ENCODE assay signal across 14 cellular contexts in genomic region chr7:119377-120163, GRCh38.
A peak's percentile ranks its signal among the peaks of the same experiment; 100 is the strongest.
DNase-seq lines count a peak whose midpoint lies in the region; ATAC-seq and TF ChIP-seq lines count a peak whose summit lies in the region.
"Had no signal": no experiment of that assay in that cellular context is flagged by ENCODE, and none has a peak within 500 bp of the region (broad histone marks: within the 10 kb centered on the region; RNA-seq: fewer than 3 reads in every experiment).

No MANE protein-coding gene starts in this region.

- peaks cover 2% of the 10 kb centered on the region for H3K9me3 Mint-ChIP-seq in osteocyte (ENCODE audit: unreplicated experiment)

- peaks cover 50 to 96% (median 79%) of the 10 kb centered on the region in 10 experiments for H3K4me1 ChIP-seq in BLaER1 treated with 17β-estradiol and CSF1 and Interleukin-3, amounts not matched to agents 10 nM and 100 nM

- H3K4me2 ChIP-seq in BLaER1 treated with 17β-estradiol and CSF1 and Interleukin-3, amounts not matched to agents 10 nM and 100 nM = peak overlapping the region; percentile 57 to 96 (median 76)

- DNase-seq in SKM-1 treated with dmso at 0.1 percent for 144 hours (lab: John Stamatoyannopoulos, UW; ENCODE audit: unreplicated experiment) = peak; percentile 57
- DNase-seq in cardiac septum (ENCODE audit: low spot score) = peak; percentile 84
- DNase-seq in osteocyte (ENCODE audit: extremely low spot score, unreplicated experiment) = peak; percentile 88
- no peak for DNase-seq in NCI-H69 (lab: John Stamatoyannopoulos, UW)
- DNase-seq in KG1 (lab: John Stamatoyannopoulos, UW) = no peak
- no peak for DNase-seq in DMS79 (lab: John Stamatoyannopoulos, UW)
- DNase-seq: activated CD8-positive, alpha-beta memory T cell treated with anti-CD3 and anti-CD28 coated beads, Interleukin-2, amount 50 U/mL, for 4 hours; central memory CD4-positive, alpha-beta T cell; NCI-H1436 treated with DMSO at 0.1 percent for 48 hours; stimulated activated naive CD8-positive, alpha-beta T cell treated with anti-CD3 and anti-CD28 coated beads, Interleukin-15, Interleukin-2, amounts not matched to agents 100 U/mL and 50 U/mL, for 24 hours had no signal

- H3K27ac ChIP-seq in BLaER1 treated with 17β-estradiol and CSF1 and Interleukin-3, amounts not matched to agents 10 nM and 100 nM = peak overlapping the region in 10 of 11 experiments; percentile 53 to 82 (median 74); a peak in 20 of 22 replicates
- H3K27ac ChIP-seq: C4-2B, SK-N-MC had no signal

- H3K9me3 ChIP-seq in BLaER1 treated with 17β-estradiol and CSF1 and Interleukin-3, amounts not matched to agents 10 nM and 100 nM (replicated peaks in 1 of 11) = peaks cover 0 to 10% (median 6%) of the 10 kb centered on the region in 11 experiments; a peak in 18 of 22 replicates

- H3K27me3 Mint-ChIP-seq in osteocyte (ENCODE audit: unreplicated experiment) = no peaks in the 10 kb centered on the region

- peaks cover 0 to under 1% (median 0%) of the 10 kb centered on the region in 11 experiments; a peak in 1 of 22 replicates for H3K36me3 ChIP-seq in BLaER1 treated with 17β-estradiol and CSF1 and Interleukin-3, amounts not matched to agents 10 nM and 100 nM

- peak overlapping the region in 2 of 10 experiments; percentile 31 to 46; a peak in 3 of 20 replicates for H3K4me3 ChIP-seq in BLaER1 treated with 17β-estradiol and CSF1 and Interleukin-3, amounts not matched to agents 10 nM and 100 nM
- H3K4me3 ChIP-seq: SK-N-MC had no signal

- peaks cover 47% of the 10 kb centered on the region for H3K4me1 Mint-ChIP-seq in osteocyte (ENCODE audit: unreplicated experiment)

- H3K36me3 Mint-ChIP-seq in osteocyte (ENCODE audit: unreplicated experiment) = no peaks in the 10 kb centered on the region

- peaks cover 0 to 18% (median 9%) of the 10 kb centered on the region in 11 experiments; a peak in 14 of 22 replicates for H3K27me3 ChIP-seq in BLaER1 treated with 17β-estradiol and CSF1 and Interleukin-3, amounts not matched to agents 10 nM and 100 nM

- TF ChIP-seq CTCF in osteocyte (IDR thresholded peaks at IDR 0.05) = no peak

- no peak overlapping the region for H3K4me3 Mint-ChIP-seq in osteocyte (ENCODE audit: unreplicated experiment)

- H3K9ac ChIP-seq in BLaER1 treated with 17β-estradiol and CSF1 and Interleukin-3, amounts not matched to agents 10 nM and 100 nM = peak overlapping the region; percentile 17 to 72 (median 59); a peak in 18 of 22 replicates

- H4K20me1 ChIP-seq in BLaER1 treated with 17β-estradiol and CSF1 and Interleukin-3, amounts not matched to agents 10 nM and 100 nM = no peaks in the 10 kb centered on the region

- no peak for ATAC-seq in HG03135 (IDR thresholded peaks at IDR 0.05; ENCODE audit: unreplicated experiment)
- ATAC-seq: stimulated activated naive CD8-positive, alpha-beta T cell treated with anti-CD3 and anti-CD28 coated beads, Interleukin-15, Interleukin-2, amounts not matched to agents 100 U/mL and 50 U/mL, for 24 hours had no signal

- peak overlapping the region; percentile 85 for H3K27ac Mint-ChIP-seq in osteocyte (ENCODE audit: unreplicated experiment)

- intact Hi-C loops in cardiac septum (cut with DNase I) = no loop called here

Comparison
In these comparisons a context has a peak if more than half of its experiments do, and no peak if none do; other contexts are left out.
1. DNase-seq: peak in SKM-1 treated with dmso at 0.1 percent for 144 hours (single experiment), cardiac septum (single experiment) and osteocyte (single experiment); none in NCI-H69 (single experiment), KG1 (single experiment) and DMS79 (single experiment).